ENCODE assay signal across 9 cellular contexts in the genomic region with DNA sequence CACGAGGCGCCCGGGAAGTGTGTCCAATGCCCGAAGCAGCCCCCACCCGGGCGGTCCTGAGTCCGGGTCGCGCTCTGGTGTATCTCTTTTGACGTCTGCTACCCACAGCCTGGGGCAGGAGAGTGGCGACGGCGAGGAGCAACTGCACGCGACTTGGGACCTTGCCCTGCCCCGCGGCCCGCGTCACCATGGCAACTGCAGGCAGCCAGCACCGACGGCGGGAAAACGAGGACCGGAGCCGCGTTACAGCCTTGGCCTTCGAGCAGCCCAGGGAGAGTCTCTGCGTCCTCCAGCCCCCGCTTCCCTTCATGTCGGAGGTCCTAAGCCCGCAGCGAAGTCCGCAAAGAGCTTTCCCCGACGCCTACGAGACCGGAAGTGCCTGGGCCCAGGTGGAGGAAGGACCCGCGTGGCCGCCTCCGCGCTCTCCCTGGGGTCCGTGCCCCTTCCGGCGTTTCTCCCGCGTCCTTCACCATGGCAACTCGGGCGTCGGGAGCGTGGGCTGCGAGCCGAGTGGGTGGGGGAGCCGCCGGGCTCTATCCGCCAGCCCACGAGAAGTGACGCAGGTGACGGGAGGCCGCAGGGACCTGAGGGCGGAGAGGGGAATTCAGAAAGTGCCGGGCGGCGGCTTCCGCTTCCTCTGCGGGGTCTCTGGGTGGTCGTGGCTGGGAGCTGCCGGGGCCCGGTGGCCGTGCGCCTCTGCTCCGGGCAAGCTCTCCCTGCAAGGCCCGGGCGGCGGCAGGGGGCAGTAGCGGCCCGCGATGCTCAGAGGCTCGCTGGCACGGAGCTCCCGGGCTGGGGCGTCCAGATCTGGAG.
DNase-seq lines count a peak whose midpoint lies in the region; ATAC-seq, FAIRE-seq and TF ChIP-seq lines count a peak whose summit lies in the region.
"Had no signal": no experiment of that assay in that cellular context is flagged by ENCODE, and none has a peak within 500 bp of the region (broad histone marks: within the 10 kb centered on the region; RNA-seq: fewer than 3 reads in every experiment).

No MANE protein-coding gene starts in this region.

- POLR2A ChIA-PET in activated B cell treated with CpG ODN at 0.5 μM for 24 hours (lab: Charles Lee), result interaction anchor here (0.5 to 1.8 kb wide), 9 partner anchors 94 to 318 kb away, joined by 3 to 11 read pairs (median 8); a partner anchor contains a TSS

- H3K4me2 ChIP-seq in keratinocyte (ENCODE audit: control insufficient read depth, extremely low read depth, insufficient read depth, low read depth, low read length), result peak overlapping the region; percentile 82

- H3K9ac ChIP-seq in keratinocyte (ENCODE audit: control insufficient read depth, extremely low read depth, insufficient read depth, low read length), result peak overlapping the region; percentile 56

- H2AFZ ChIP-seq in keratinocyte (ENCODE audit: control insufficient read depth, low read length), result peak overlapping the region; percentile 93

- H3K79me2 ChIP-seq in keratinocyte (ENCODE audit: control insufficient read depth, insufficient read depth, low read length), result no peaks in the 10 kb centered on the region

- peaks cover 19% of the 10 kb centered on the region for H3K4me1 Mint-ChIP-seq in activated B cell treated with CpG ODN at 0.5 μM for 24 hours

- CTCF ChIA-PET in activated B cell treated with CpG ODN at 0.5 μM for 24 hours (lab: Charles Lee), result interaction anchor here (0.6 to 4.1 kb wide), 36 partner anchors 9 to 794 kb away, joined by 3 to 71 read pairs (median 4); no protein-coding TSS in a partner anchor

- H3K4me3 ChIP-seq in keratinocyte (ENCODE audit: control insufficient read depth in 2 of 3, extremely low read depth in 1 of 3, insufficient read depth in 2 of 3, low read depth in 1 of 3, low read length in 3 of 3), result peak overlapping the region; percentile 56 to 68 (median 66)

- peak overlapping the region; percentile 82 for H3K4me3 Mint-ChIP-seq in activated B cell treated with CpG ODN at 0.5 μM for 24 hours

- H3K36me3 Mint-ChIP-seq in activated B cell treated with CpG ODN at 0.5 μM for 24 hours (ENCODE audit: low read depth), result no peaks in the 10 kb centered on the region

- no peaks in the 10 kb centered on the region for H4K20me1 ChIP-seq in keratinocyte (ENCODE audit: control insufficient read depth, extremely low read depth, insufficient read depth, low read length)

- no peaks in the 10 kb centered on the region for H3K9me3 ChIP-seq in keratinocyte (ENCODE audit: control insufficient read depth, low read depth, low read length)

- no peaks in the 10 kb centered on the region for H3K9me3 Mint-ChIP-seq in activated B cell treated with CpG ODN at 0.5 μM for 24 hours

- TF ChIP-seq CTCF in activated B cell treated with CpG ODN at 0.5 μM for 24 hours (IDR thresholded peaks at IDR 0.05) (no peak), keratinocyte (optimal IDR thresholded peaks at IDR 0.05 in 1 of 3, IDR thresholded peaks at IDR 0.05 in 1 of 3, conservative IDR thresholded peaks at IDR 0.05 in 1 of 3; ENCODE audit: extremely low read depth in 1 of 3, insufficient read depth in 2 of 3, low read length in 3 of 3) (peak in 2 of 3 experiments; percentile 87 to 95)

- no peaks in the 10 kb centered on the region for H3K36me3 ChIP-seq in keratinocyte (ENCODE audit: control insufficient read depth in 2 of 2, extremely low read depth in 1 of 2, insufficient read depth in 2 of 2, low read length in 2 of 2)

- peaks cover 6% of the 10 kb centered on the region for H3K4me1 ChIP-seq in keratinocyte (ENCODE audit: control insufficient read depth, extremely low read depth, insufficient read depth, low read length)

- intact Hi-C loops in activated B cell treated with CpG ODN at 0.5 μM for 24 hours (cut with micrococcal nuclease), result loop anchor here (1.0 to 5.0 kb wide), 11 partner anchors 11 to 535 kb away; a partner anchor contains a TSS

- ATAC-seq in GM21619 (IDR thresholded peaks at IDR 0.05; ENCODE audit: unreplicated experiment) (peak; percentile 76), activated B cell treated with CpG ODN at 0.5 μM for 24 hours (ENCODE audit: low read depth) (peak; percentile 76)

- dilution Hi-C loops in keratinocyte (cut with MboI; ENCODE audit: extremely low pct_ligation_motif_present, low sequenced_read_pairs), result loop anchor here (10.0 kb wide), 1 partner anchor 128 kb away; no protein-coding TSS in a partner anchor

- no peaks in the 10 kb centered on the region for H3K27me3 Mint-ChIP-seq in activated B cell treated with CpG ODN at 0.5 μM for 24 hours

- H3K27me3 ChIP-seq in keratinocyte (ENCODE audit: control insufficient read depth, extremely low read depth, insufficient read depth, low read length), result peaks cover 5% of the 10 kb centered on the region

- H3K27ac Mint-ChIP-seq in activated B cell treated with CpG ODN at 0.5 μM for 24 hours, result peak overlapping the region; percentile 38

- FAIRE-seq in keratinocyte (lab: Jason Lieb, UNC), result no peak
- FAIRE-seq: colon had no signal

- H3K27ac ChIP-seq in caudate nucleus (ENCODE audit: low read depth, low read length) (no peak overlapping the region), keratinocyte (ENCODE audit: control insufficient read depth, insufficient read depth, low read length) (no peak overlapping the region)

- DNase-seq in COLO829 (ENCODE audit: low spot score) (peak; percentile 49), NCI-H1092 treated with DMSO at 0.1 percent for 48 hours (lab: John Stamatoyannopoulos, UW) (peak; percentile 81), activated B cell treated with CpG ODN at 0.5 μM for 24 hours (peak; percentile 76), caudate nucleus (lab: John Stamatoyannopoulos, UW) (peak in 45 of 61 donors; percentile 2 to 80 (median 25)), keratinocyte (ENCODE audit: low read depth, low spot score) (no peak), NK-92 (lab: John Stamatoyannopoulos, UW; ENCODE audit: unreplicated experiment) (no peak)
- DNase-seq in stimulated activated CD4-positive, alpha-beta T cell treated with anti-CD3 and anti-CD28 coated beads, Interleukin-12 subunit alpha, Interleukin-12 subunit beta, amount 100 ng/mL, for 4 hours, result peak; percentile 78

- no peaks in the 10 kb centered on the region for H3K9me1 ChIP-seq in keratinocyte (ENCODE audit: control insufficient read depth, extremely low read depth, insufficient read depth, low read length)

Comparison
In these comparisons a context has a peak if more than half of its experiments do, and no peak if none do; other contexts are left out.
1. DNase-seq: peak in COLO829 (single experiment), NCI-H1092 treated with DMSO at 0.1 percent for 48 hours (single experiment), activated B cell treated with CpG ODN at 0.5 μM for 24 hours (single experiment), caudate nucleus (45 of 61) and stimulated activated CD4-positive, alpha-beta T cell treated with anti-CD3 and anti-CD28 coated beads, Interleukin-12 subunit alpha, Interleukin-12 subunit beta, amount 100 ng/mL, for 4 hours (single experiment); none in keratinocyte (single experiment) and NK-92 (single experiment).